In genomic region chr22:19321757-19322156, GRCh38 we compare ENCODE assay signal across 21 cellular contexts.
"Had no signal": no experiment of that assay in that cellular context is flagged by ENCODE, and none has a peak within 500 bp of the region (broad histone marks: within the 10 kb centered on the region; RNA-seq: fewer than 3 reads in every experiment).

No MANE protein-coding gene starts in this region.

- ATAC-seq: left cardiac atrium, lower lobe of right lung, natural killer cell had no signal

- H3K27ac Mint-ChIP-seq: memory B cell, mesothelial cell of epicardium, natural killer cell had no signal

- H3K27me3 ChIP-seq: esophagus squamous epithelium, ovary, right atrium auricular region, sigmoid colon had no signal

- H3K27ac ChIP-seq: epithelial cell of prostate, esophagus squamous epithelium, left ventricle myocardium inferior, lower lobe of right lung, ovary, right atrium auricular region, sigmoid colon, skin epidermis had no signal

- DNase-seq: effector memory CD4-positive, alpha-beta T cell; esophagus squamous epithelium; foreskin fibroblast; immature natural killer cell; left cardiac atrium; left ventricle myocardium inferior; lower lobe of right lung; natural killer cell; nucleus accumbens; ovary; sigmoid colon; stimulated activated CD4-positive, alpha-beta T cell treated with anti-CD3 and anti-CD28 coated beads, Interleukin-12 subunit alpha, Interleukin-12 subunit beta, amount 100 ng/mL, for 4 hours; stimulated activated naive CD4-positive, alpha-beta T cell treated with Interleukin-2 at 50 U/mL for 16 hours; trophoblast cell had no signal

- H3K4me1 ChIP-seq: esophagus squamous epithelium, left ventricle myocardium inferior, lower lobe of right lung, right atrium auricular region, sigmoid colon had no signal

- H3K36me3 ChIP-seq: esophagus squamous epithelium, lower lobe of right lung, ovary, right atrium auricular region, sigmoid colon had no signal

- H3K9me3 ChIP-seq: ovary had no signal

- H3K4me3 Mint-ChIP-seq: immature natural killer cell, memory B cell, mesothelial cell of epicardium, natural killer cell, neural crest cell had no signal

- H3K4me1 Mint-ChIP-seq: immature natural killer cell, memory B cell, mesothelial cell of epicardium, neural crest cell had no signal

- H3K4me3 ChIP-seq: esophagus squamous epithelium, left ventricle myocardium inferior, lower lobe of right lung, ovary, right atrium auricular region, sigmoid colon, skin epidermis had no signal

- FAIRE-seq: keratinocyte had no signal
